ENCODE assay signal across 20 cellular contexts in the genomic region with DNA sequence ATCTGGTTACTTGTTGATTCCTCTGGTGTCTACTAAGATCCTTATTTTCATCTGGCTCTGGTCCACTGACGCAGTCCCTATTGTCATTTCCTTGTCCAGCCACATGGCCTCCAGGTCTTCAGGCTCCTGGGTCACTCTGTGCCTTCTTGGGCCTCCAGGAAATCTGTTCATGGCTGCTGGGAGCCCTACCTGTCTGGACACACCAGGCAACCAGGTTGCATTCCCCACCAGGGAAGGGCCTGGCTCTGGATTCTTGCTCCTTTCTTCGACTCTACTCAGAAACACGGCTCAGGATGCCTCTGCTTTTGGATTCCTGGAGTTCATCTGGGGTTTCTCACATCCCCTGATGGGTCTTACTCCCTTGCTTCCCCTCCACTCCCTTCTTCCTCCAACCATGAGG. TPM values are rescaled to one million over a fixed set of nuclear protein-coding genes. Genes with fewer than 3 reads are reported as not detected.
DNase-seq lines count a peak whose midpoint lies in the region; ATAC-seq, FAIRE-seq and TF ChIP-seq lines count a peak whose summit lies in the region.
"Had no signal": no experiment of that assay in that cellular context is flagged by ENCODE, and none has a peak within 500 bp of the region (broad histone marks: within the 10 kb centered on the region; RNA-seq: fewer than 3 reads in every experiment).

No MANE protein-coding gene starts in this region.

- H2AFZ ChIP-seq in keratinocyte (ENCODE audit: control insufficient read depth, low read length), result peak overlapping the region; percentile 73

- no peak for ATAC-seq in activated T-cell treated with anti-CD3 and anti-CD28 coated beads, Interleukin-2, amount 50 U/mL, for 4 hours
- ATAC-seq in T-helper 17 cell (no peak), upper lobe of right lung (no peak)

- intact Hi-C loops in upper lobe of right lung (cut with DNase I), result no loop called here
- intact Hi-C loops in spleen (cut with DNase I; ENCODE audit: low total_unique reads), result no loop called here

- no peak for TF ChIP-seq POLR2A in spleen (IDR thresholded peaks at IDR 0.05)

- no peaks in the 10 kb centered on the region for H3K36me3 Mint-ChIP-seq in activated T-cell treated with anti-CD3 and anti-CD28 coated beads, Interleukin-2, amount 50 U/mL, for 4 hours (ENCODE audit: insufficient read depth)
- H3K36me3 Mint-ChIP-seq in T-helper 17 cell (ENCODE audit: low read depth), result no peaks in the 10 kb centered on the region
- H3K36me3 Mint-ChIP-seq: CD4-positive, CD25-positive, alpha-beta regulatory T cell had no signal

- H3K27ac ChIP-seq in keratinocyte (ENCODE audit: control insufficient read depth, insufficient read depth, low read length) (no peak overlapping the region), upper lobe of right lung (no peak overlapping the region), spleen (no peak overlapping the region)
- H3K27ac ChIP-seq: SJSA1 had no signal

- TF ChIP-seq CTCF in keratinocyte (optimal IDR thresholded peaks at IDR 0.05 in 1 of 3, IDR thresholded peaks at IDR 0.05 in 1 of 3, conservative IDR thresholded peaks at IDR 0.05 in 1 of 3; ENCODE audit: extremely low read depth in 1 of 3, insufficient read depth in 2 of 3, low read length in 3 of 3), result no peak
- no peak for TF ChIP-seq CTCF in upper lobe of right lung (IDR thresholded peaks at IDR 0.05)
- no peak for TF ChIP-seq CTCF in spleen (IDR thresholded peaks at IDR 0.05 in 8 of 11, conservative IDR thresholded peaks at IDR 0.05 in 3 of 11)

- peak; percentile 5 for FAIRE-seq in keratinocyte (lab: Jason Lieb, UNC)
- FAIRE-seq: A204.1, RCC 7860 had no signal

- no peak overlapping the region for H3K9ac ChIP-seq in keratinocyte (ENCODE audit: control insufficient read depth, extremely low read depth, insufficient read depth, low read length)

- peaks cover 15% of the 10 kb centered on the region for H3K4me1 Mint-ChIP-seq in activated T-cell treated with anti-CD3 and anti-CD28 coated beads, Interleukin-2, amount 50 U/mL, for 4 hours (ENCODE audit: low read depth)
- peaks cover 12% of the 10 kb centered on the region for H3K4me1 Mint-ChIP-seq in T-helper 17 cell
- H3K4me1 Mint-ChIP-seq: B cell had no signal

- dilution Hi-C loops in keratinocyte (cut with MboI; ENCODE audit: extremely low pct_ligation_motif_present, low sequenced_read_pairs), result no loop called here

- H3K4me3 Mint-ChIP-seq in activated T-cell treated with anti-CD3 and anti-CD28 coated beads, Interleukin-2, amount 50 U/mL, for 4 hours, result no peak overlapping the region
- H3K4me3 Mint-ChIP-seq in T-helper 17 cell, result no peak overlapping the region
- H3K4me3 Mint-ChIP-seq: B cell; CD4-positive, CD25-positive, alpha-beta regulatory T cell had no signal

- H3K9me3 Mint-ChIP-seq in activated T-cell treated with anti-CD3 and anti-CD28 coated beads, Interleukin-2, amount 50 U/mL, for 4 hours, result no peaks in the 10 kb centered on the region

- DNase-seq in activated T-cell treated with anti-CD3 and anti-CD28 coated beads, Interleukin-2, amount 50 U/mL, for 1 hour, result peak; percentile 3
- no peak for DNase-seq in activated T-cell treated with anti-CD3 and anti-CD28 coated beads, Interleukin-2, amount 50 U/mL, for 4 hours
- no peak for DNase-seq in T-helper 17 cell
- DNase-seq in keratinocyte (ENCODE audit: low read depth, low spot score), result no peak
- DNase-seq in upper lobe of right lung, result peak; percentile 37
- DNase-seq in spleen, result no peak
- no peak for DNase-seq in SHP77 treated with DMSO at 0.1 percent for 48 hours (lab: John Stamatoyannopoulos, UW)
- DNase-seq: CD4-positive, CD25-positive, alpha-beta regulatory T cell; DMS79; H7; Karpas-422; NCI-H1417 treated with DMSO at 0.1 percent for 48 hours; NCI-H187; NCI-H446; NCI-H526; OCI-M1 had no signal

- H3K27ac Mint-ChIP-seq in T-helper 17 cell, result peak overlapping the region; percentile 27
- H3K27ac Mint-ChIP-seq: B cell had no signal

- no peak overlapping the region for H3K4me2 ChIP-seq in keratinocyte (ENCODE audit: control insufficient read depth, extremely low read depth, insufficient read depth, low read depth, low read length)

- H3K36me3 ChIP-seq in keratinocyte (ENCODE audit: control insufficient read depth in 2 of 2, extremely low read depth in 1 of 2, insufficient read depth in 2 of 2, low read length in 2 of 2) (no peaks in the 10 kb centered on the region), upper lobe of right lung (no peaks in the 10 kb centered on the region), spleen (no peaks in the 10 kb centered on the region)
- H3K36me3 ChIP-seq: SJSA1 had no signal

- no peak overlapping the region for H3K4me3 ChIP-seq in keratinocyte (ENCODE audit: control insufficient read depth in 2 of 3, extremely low read depth in 1 of 3, insufficient read depth in 2 of 3, low read depth in 1 of 3, low read length in 3 of 3)
- no peak overlapping the region for H3K4me3 ChIP-seq in upper lobe of right lung
- H3K4me3 ChIP-seq in spleen, result no peak overlapping the region
- H3K4me3 ChIP-seq: SJSA1 had no signal

- H3K27me3 ChIP-seq in keratinocyte (ENCODE audit: control insufficient read depth, extremely low read depth, insufficient read depth, low read length) (no peaks in the 10 kb centered on the region), upper lobe of right lung (no peaks in the 10 kb centered on the region), spleen (replicated peaks in 1 of 7) (no peaks in the 10 kb centered on the region)
- H3K27me3 ChIP-seq: SJSA1 had no signal

- no peaks in the 10 kb centered on the region for H3K9me1 ChIP-seq in keratinocyte (ENCODE audit: control insufficient read depth, extremely low read depth, insufficient read depth, low read length)

- H3K79me2 ChIP-seq in keratinocyte (ENCODE audit: control insufficient read depth, insufficient read depth, low read length), result no peaks in the 10 kb centered on the region

- H3K9me3 ChIP-seq in T-helper 17 cell (ENCODE audit: control insufficient read depth, low read length, poor library complexity, severe bottlenecking), result no peaks in the 10 kb centered on the region
- H3K9me3 ChIP-seq in keratinocyte (ENCODE audit: control insufficient read depth, low read depth, low read length), result no peaks in the 10 kb centered on the region
- no peaks in the 10 kb centered on the region for H3K9me3 ChIP-seq in upper lobe of right lung
- no peaks in the 10 kb centered on the region for H3K9me3 ChIP-seq in spleen
- H3K9me3 ChIP-seq: SJSA1 had no signal

- WGBS in spleen, 5 donors, result 91 to 100% (median 96%) methylated on average over 3 of the region's 3 CpGs

- H4K20me1 ChIP-seq in keratinocyte (ENCODE audit: control insufficient read depth, extremely low read depth, insufficient read depth, low read length), result no peaks in the 10 kb centered on the region

- H3K4me1 ChIP-seq in keratinocyte (ENCODE audit: control insufficient read depth, extremely low read depth, insufficient read depth, low read length) (peaks cover 6% of the 10 kb centered on the region), upper lobe of right lung (no peaks in the 10 kb centered on the region), spleen (peaks cover 0 to 20% (median 0%) of the 10 kb centered on the region in 6 donors)

- H3K27me3 Mint-ChIP-seq in activated T-cell treated with anti-CD3 and anti-CD28 coated beads, Interleukin-2, amount 50 U/mL, for 4 hours (ENCODE audit: low read depth), result no peaks in the 10 kb centered on the region
- H3K27me3 Mint-ChIP-seq in T-helper 17 cell, result no peaks in the 10 kb centered on the region
- H3K27me3 Mint-ChIP-seq: B cell had no signal

RNA-seq across cellular contexts. Expression of a gene that starts 8.0 kb away (rescaled TPM):
- 100 to 1,000 TPM; 199 to 232 (median 203) TPM for total RNA-seq in activated T-cell treated with anti-CD3 and anti-CD28 coated beads, Interleukin-2, amount 50 U/mL, for 4 hours
- total RNA-seq in T-helper 17 cell (10 to 100 TPM; 59.4 to 82.3 TPM), upper lobe of right lung (30.7 TPM), spleen (10 to 100 TPM; 65.0 to 99.3 (median 73.2) TPM)
- polyA plus RNA-seq in keratinocyte (69.1 to 124 TPM (median 71.3 TPM) in 3 replicates), spleen (10 to 100 TPM; 29.2 to 66.9 (median 33.5) TPM)
- polyA plus RNA-seq in keratinocyte (2011; ENCODE audit: low read depth), result 132 TPM
- polyA plus RNA-seq in keratinocyte (2011; cell fraction: cytosol; rRNA removed), result 97.5 and 105 TPM in 2 replicates
- 177 and 186 TPM in 2 replicates for polyA plus RNA-seq in keratinocyte (2011; cell fraction: nucleus; rRNA removed)
- polyA plus RNA-seq in keratinocyte (2012; ENCODE audit: low replicate concordance), result 79.7 and 311 TPM in 2 replicates
- polyA minus RNA-seq in keratinocyte, result 69.4 to 302 TPM (median 83.7 TPM) in 3 replicates
- 61.2 TPM for polyA minus RNA-seq in keratinocyte (2011; cell fraction: cytosol; rRNA and poly(A)+ RNA removed)
- 70.6 and 70.8 TPM in 2 replicates for polyA minus RNA-seq in keratinocyte (2011; cell fraction: nucleus; rRNA and poly(A)+ RNA removed)

Comparison
In these comparisons a context has a peak if more than half of its experiments do, and no peak if none do; other contexts are left out.
1. DNase-seq: peak in activated T-cell treated with anti-CD3 and anti-CD28 coated beads, Interleukin-2, amount 50 U/mL, for 1 hour (single experiment) and upper lobe of right lung (single experiment); none in activated T-cell treated with anti-CD3 and anti-CD28 coated beads, Interleukin-2, amount 50 U/mL, for 4 hours (single experiment), T-helper 17 cell (0 of 3), keratinocyte (single experiment), spleen (single experiment) and SHP77 treated with DMSO at 0.1 percent for 48 hours (single experiment).